Comparison of ENCODE assay signal across 9 cellular contexts in genomic region chr11:537622-538430, GRCh38. TPM values are rescaled to one million over a fixed set of nuclear protein-coding genes. Genes with fewer than 3 reads are reported as not detected.
DNase-seq lines count a peak whose midpoint lies in the region; ATAC-seq and TF ChIP-seq lines count a peak whose summit lies in the region.
"Had no signal": no experiment of that assay in that cellular context is flagged by ENCODE, and none has a peak within 500 bp of the region (broad histone marks: within the 10 kb centered on the region; RNA-seq: fewer than 3 reads in every experiment).

No MANE protein-coding gene starts in this region.

- peak overlapping the region; percentile 71 for H3K4ac ChIP-seq in IMR-90 (ENCODE audit: low read depth, low read length)

- no peaks in the 10 kb centered on the region for H3K9me3 Mint-ChIP-seq in natural killer cell treated with Interleukin-12 subunit alpha and Interleukin-12 subunit beta and Interleukin-15 and Interleukin-18, amount 100 ng/mL, for 72 hours

- BruUV-seq in IMR-90 (replicated peaks; lab: Mats Ljungman, UMichigan), result no TSS peak

- peak overlapping the region; percentile 49 for H3K9ac ChIP-seq in IMR-90 (ENCODE audit: low read depth, low read length)

- H3K27me3 ChIP-seq in IMR-90 (ENCODE audit: control insufficient read depth, insufficient read depth, low read length), result no peaks in the 10 kb centered on the region
- peaks cover 0 to 10% (median 0%) of the 10 kb centered on the region in 45 donors for H3K27me3 ChIP-seq in dorsolateral prefrontal cortex
- H3K27me3 ChIP-seq in gastroesophageal sphincter, result peaks cover 27% of the 10 kb centered on the region

- peak overlapping the region; percentile 75 for H2AK5ac ChIP-seq in IMR-90 (ENCODE audit: low read depth, low read length)

- H3K9me1 ChIP-seq in IMR-90 (ENCODE audit: insufficient read depth, low read length), result peaks cover 3% of the 10 kb centered on the region; the same call in 1 of the 2 replicates

- no peak for TF ChIP-seq POLR2A in IMR-90 (IDR thresholded peaks at IDR 0.05; ENCODE audit: low read depth, low read length)
- TF ChIP-seq POLR2A in gastroesophageal sphincter (IDR thresholded peaks at IDR 0.05), result no peak

- peaks cover 16% of the 10 kb centered on the region for H4K20me1 ChIP-seq in IMR-90 (ENCODE audit: insufficient read depth, low read length)

- H2BK20ac ChIP-seq in IMR-90 (ENCODE audit: low read depth, low read length), result peak overlapping the region; percentile 39; the same call in 1 of the 2 replicates

- H3K14ac ChIP-seq in IMR-90 (replicated peaks; ENCODE audit: low read depth, low read length), result peak overlapping the region; percentile 63

- DNase-seq in AG09309 (ENCODE audit: low read depth) (no peak), IMR-90 (no peak), dorsolateral prefrontal cortex (no peak), DMS153 treated with DMSO at 0.1 percent for 48 hours (lab: John Stamatoyannopoulos, UW; ENCODE audit: unreplicated experiment) (no peak), T1000 (lab: John Stamatoyannopoulos, UW) (no peak)
- no peak for DNase-seq in natural killer cell treated with Interleukin-12 subunit alpha and Interleukin-12 subunit beta and Interleukin-15 and Interleukin-18, amount 100 ng/mL, for 72 hours (ENCODE audit: low spot score)
- no peak for DNase-seq in stimulated activated CD4-positive, alpha-beta T cell treated with anti-CD3 and anti-CD28 coated beads, Interleukin-4, amount 100 ng/mL, for 1 hour
- DNase-seq: cerebellar nuclear complex had no signal

- H3K23ac ChIP-seq in IMR-90 (ENCODE audit: low read depth, low read length), result peak overlapping the region; percentile 45; the same call in 1 of the 2 replicates

- peak overlapping the region; percentile 15; the same call in 1 of the 2 replicates for H4K5ac ChIP-seq in IMR-90 (ENCODE audit: low read depth, low read length)

- peak overlapping the region; percentile 21 for H3K4me3 ChIP-seq in AG09309 (ENCODE audit: control insufficient read depth, low read depth, low read length)
- H3K4me3 ChIP-seq in IMR-90 (ENCODE audit: insufficient read depth, low read depth, low read length), result peak overlapping the region; percentile 34
- H3K4me3 ChIP-seq in dorsolateral prefrontal cortex, result peak overlapping the region in 56 of 59 donors; percentile 12 to 92 (median 82)
- peak overlapping the region in 1 of 2 donors; percentile 87 for H3K4me3 ChIP-seq in gastroesophageal sphincter

- H4K91ac ChIP-seq in IMR-90 (ENCODE audit: insufficient read depth, low read depth, low read length), result peak overlapping the region; percentile 72

- H3K4me3 Mint-ChIP-seq in natural killer cell treated with Interleukin-12 subunit alpha and Interleukin-12 subunit beta and Interleukin-15 and Interleukin-18, amount 100 ng/mL, for 72 hours, result peak overlapping the region; percentile 55

- peak overlapping the region; percentile 30 for H2BK120ac ChIP-seq in IMR-90 (ENCODE audit: low read depth, low read length)

- H2BK5ac ChIP-seq in IMR-90 (ENCODE audit: low read depth, low read length, poor library complexity, severe bottlenecking), result no peak overlapping the region

- H3K27me3 Mint-ChIP-seq in natural killer cell treated with Interleukin-12 subunit alpha and Interleukin-12 subunit beta and Interleukin-15 and Interleukin-18, amount 100 ng/mL, for 72 hours, result no peaks in the 10 kb centered on the region

- peak overlapping the region in 1 of 2 donors; percentile 33 for H3K27ac Mint-ChIP-seq in natural killer cell treated with Interleukin-12 subunit alpha and Interleukin-12 subunit beta and Interleukin-15 and Interleukin-18, amount 100 ng/mL, for 72 hours

- POLR2A ChIA-PET in IMR-90 (lab: Charles Lee; ENCODE audit: unreplicated experiment), result no interaction called here

- H3K36me3 Mint-ChIP-seq in natural killer cell treated with Interleukin-12 subunit alpha and Interleukin-12 subunit beta and Interleukin-15 and Interleukin-18, amount 100 ng/mL, for 72 hours, result no peaks in the 10 kb centered on the region

- peak overlapping the region; percentile 83 for H3K4me2 ChIP-seq in IMR-90 (ENCODE audit: low read depth, low read length)

- WGBS in IMR-90 (ENCODE audit: extremely low coverage in 2 of 2, insufficient read length in 1 of 2), 2 experiments, result 60% methylated on average over 3 of the region's 19 CpGs; no CpG with 5 or more reads in 1 of the 2 experiments
- no CpG with 5 or more reads among the region's 19 CpGs for WGBS in gastroesophageal sphincter (ENCODE audit: low coverage in 1 of 2), 2 donors

- H3K36me3 ChIP-seq in IMR-90 (ENCODE audit: control insufficient read depth, insufficient read depth, low read length), result peaks cover 8% of the 10 kb centered on the region; the same call in 1 of the 2 replicates
- peaks cover 0 to 12% of the 10 kb centered on the region in 2 donors for H3K36me3 ChIP-seq in gastroesophageal sphincter

- dilution Hi-C loops in IMR-90 (cut with HindIII; ENCODE audit: low sequenced_read_pairs, unreplicated experiment), result no loop called here

- peak overlapping the region; percentile 50 to 83; a peak in 3 of 4 replicates for H4K8ac ChIP-seq in IMR-90 (ENCODE audit: low read depth in 2 of 2, low read length in 2 of 2)

- H3K4me1 ChIP-seq in IMR-90 (ENCODE audit: control insufficient read depth, insufficient read depth, low read length) (peaks cover 16% of the 10 kb centered on the region), gastroesophageal sphincter (peaks cover 0 to 45% (median 30%) of the 10 kb centered on the region in 3 donors)

- in situ Hi-C loops in IMR-90 (cut with MboI; ENCODE audit: low sequenced_read_pairs), result no loop called here

- intact Hi-C loops in IMR-90 (cut with micrococcal nuclease), result no loop called here
- intact Hi-C loops in dorsolateral prefrontal cortex (cut with DNase I), result no loop called here

- H3K27ac ChIP-seq in IMR-90 (ENCODE audit: insufficient read depth, low read length) (peak overlapping the region; percentile 6; the same call in 1 of the 2 replicates), dorsolateral prefrontal cortex (peak overlapping the region in 7 of 59 donors; percentile 18 to 91 (median 40)), gastroesophageal sphincter (no peak overlapping the region)

- CTCF ChIA-PET in IMR-90 (lab: Yijun Ruan, JAX), result no interaction called here

- ATAC-seq in IMR-90 (ENCODE audit: low read depth) (no peak), gastroesophageal sphincter (no peak)
- ATAC-seq in natural killer cell treated with Interleukin-12 subunit alpha and Interleukin-12 subunit beta and Interleukin-15 and Interleukin-18, amount 100 ng/mL, for 72 hours, result no peak

- H3K9me3 ChIP-seq in IMR-90 (ENCODE audit: control insufficient read depth, insufficient read depth, low read length), result no peaks in the 10 kb centered on the region
- no peaks in the 10 kb centered on the region for H3K9me3 ChIP-seq in gastroesophageal sphincter

- H2AK9ac ChIP-seq in IMR-90 (replicated peaks; ENCODE audit: low read depth, low read length, poor library complexity), result peak overlapping the region; percentile 53

- H3K4me1 Mint-ChIP-seq in natural killer cell treated with Interleukin-12 subunit alpha and Interleukin-12 subunit beta and Interleukin-15 and Interleukin-18, amount 100 ng/mL, for 72 hours (ENCODE audit: low read depth in 2 of 2), result peaks cover 5 to 10% of the 10 kb centered on the region in 2 donors

- H3K79me1 ChIP-seq in IMR-90 (ENCODE audit: low read depth in 1 of 2, low read length in 2 of 2), result peaks cover 3 to 20% of the 10 kb centered on the region in 2 experiments; a peak in 3 of 4 replicates

- TF ChIP-seq EP300 in gastroesophageal sphincter (IDR thresholded peaks at IDR 0.05), result no peak

- peak overlapping the region; percentile 94 for H2AFZ ChIP-seq in IMR-90 (replicated peaks; ENCODE audit: low read length, poor library complexity)

- no peak for TF ChIP-seq CTCF in AG09309 (IDR thresholded peaks at IDR 0.05; ENCODE audit: control insufficient read depth, insufficient read depth, low read depth, low read length, missing control alignments)
- TF ChIP-seq CTCF in IMR-90 (conservative IDR thresholded peaks at IDR 0.05; ENCODE audit: low read depth, low read length), result no peak
- no peak for TF ChIP-seq CTCF in dorsolateral prefrontal cortex (IDR thresholded peaks at IDR 0.05 in 54 of 56, conservative IDR thresholded peaks at IDR 0.05 in 2 of 56; ENCODE audit: low read depth in 1 of 56, partially characterized antibody in 56 of 56)
- TF ChIP-seq CTCF in gastroesophageal sphincter (IDR thresholded peaks at IDR 0.05), result no peak

- no peak overlapping the region; the same call in 1 of the 2 replicates for H3K18ac ChIP-seq in IMR-90 (ENCODE audit: low read depth, low read length)

- H2BK15ac ChIP-seq in IMR-90 (ENCODE audit: low read depth, low read length), result peak overlapping the region; percentile 46; the same call in 1 of the 3 replicates

- peak overlapping the region; percentile 36; the same call in 1 of the 2 replicates for H3K56ac ChIP-seq in IMR-90 (ENCODE audit: extremely low read depth, insufficient read depth, low read length)

- no peak for TF ChIP-seq RAD21 in IMR-90 (IDR thresholded peaks at IDR 0.05; ENCODE audit: low read length)

RNA-seq across cellular contexts. Expression of gene LRRC56, which starts 0.5 kb away (rescaled TPM):
- total RNA-seq in IMR-90 (2012; rRNA removed) (0.28 and 0.36 TPM in 2 replicates), dorsolateral prefrontal cortex (1 to 10 TPM; 1.5 to 6.7 (median 3.8) TPM), gastroesophageal sphincter (under 1 TPM in 3 of 4 donors, not detected in 1; 0.13 to 0.69 (median 0.20) TPM)
- polyA plus RNA-seq in IMR-90 (2012; rRNA removed), result 1.3 and 1.7 TPM in 2 replicates
- polyA plus RNA-seq in IMR-90 (2012; cell fraction: cytosol; rRNA removed), result 0.73 and 1.4 TPM in 2 replicates
- 5.4 and 11.7 TPM in 2 replicates for polyA plus RNA-seq in IMR-90 (2012; cell fraction: nucleus; rRNA removed; ENCODE audit: low replicate concordance)
- total RNA-seq in natural killer cell treated with Interleukin-12 subunit alpha and Interleukin-12 subunit beta and Interleukin-15 and Interleukin-18, amount 100 ng/mL, for 72 hours, result 1 to 10 TPM in 1 of 2 donors, under 1 TPM in 1; 0.98 to 1.8 TPM

RNA-seq across cellular contexts. Expression of gene HRAS, which starts 2.5 kb away (rescaled TPM):
- total RNA-seq in IMR-90 (2012; rRNA removed) (99.4 and 108 TPM in 2 replicates), dorsolateral prefrontal cortex (100 to 1,000 TPM in 19 of 120 experiments, 10 to 100 TPM in 101; 50.7 to 122 (median 86.8) TPM), gastroesophageal sphincter (10 to 100 TPM; 41.1 to 68.0 (median 53.8) TPM)
- polyA plus RNA-seq in IMR-90 (2012; rRNA removed), result 123 and 154 TPM in 2 replicates
- 122 and 126 TPM in 2 replicates for polyA plus RNA-seq in IMR-90 (2012; cell fraction: cytosol; rRNA removed)
- 101 and 217 TPM in 2 replicates for polyA plus RNA-seq in IMR-90 (2012; cell fraction: nucleus; rRNA removed; ENCODE audit: low replicate concordance)
- total RNA-seq in natural killer cell treated with Interleukin-12 subunit alpha and Interleukin-12 subunit beta and Interleukin-15 and Interleukin-18, amount 100 ng/mL, for 72 hours, result 10 to 100 TPM; 33.6 to 83.5 TPM

RNA-seq across cellular contexts. Expression of gene LMNTD2, which starts 22.7 kb away (rescaled TPM):
- total RNA-seq in IMR-90 (2012; rRNA removed), result 0.18 and 0.28 TPM in 2 replicates
- 1.3 and 2.5 TPM in 2 replicates for polyA plus RNA-seq in IMR-90 (2012; rRNA removed)
- 1.1 and 1.7 TPM in 2 replicates for polyA plus RNA-seq in IMR-90 (2012; cell fraction: cytosol; rRNA removed)
- 22.0 and 37.2 TPM in 2 replicates for polyA plus RNA-seq in IMR-90 (2012; cell fraction: nucleus; rRNA removed; ENCODE audit: low replicate concordance)
- total RNA-seq in dorsolateral prefrontal cortex, result 1 to 10 TPM in 17 of 120 experiments, under 1 TPM in 67, not detected in 36; 0.20 to 2.8 (median 0.70) TPM
- total RNA-seq in natural killer cell treated with Interleukin-12 subunit alpha and Interleukin-12 subunit beta and Interleukin-15 and Interleukin-18, amount 100 ng/mL, for 72 hours, result 1 to 10 TPM; 1.1 to 2.1 TPM
- 1 to 10 TPM in 3 of 4 donors, under 1 TPM in 1; 0.81 to 2.1 (median 1.1) TPM for total RNA-seq in gastroesophageal sphincter

RNA-seq across cellular contexts. Expression of gene RASSF7, which starts 22.9 kb away (rescaled TPM):
- 6.8 and 6.9 TPM in 2 replicates for total RNA-seq in IMR-90 (2012; rRNA removed)
- polyA plus RNA-seq in IMR-90 (2012; rRNA removed), result 18.5 and 24.2 TPM in 2 replicates
- 22.9 and 28.1 TPM in 2 replicates for polyA plus RNA-seq in IMR-90 (2012; cell fraction: cytosol; rRNA removed)
- polyA plus RNA-seq in IMR-90 (2012; cell fraction: nucleus; rRNA removed; ENCODE audit: low replicate concordance), result 66.1 and 134 TPM in 2 replicates
- total RNA-seq in dorsolateral prefrontal cortex, result 10 to 100 TPM in 34 of 120 experiments, 1 to 10 TPM in 86; 4.1 to 15.0 (median 8.8) TPM
- total RNA-seq in natural killer cell treated with Interleukin-12 subunit alpha and Interleukin-12 subunit beta and Interleukin-15 and Interleukin-18, amount 100 ng/mL, for 72 hours, result 10 to 100 TPM; 13.3 to 22.9 TPM
- 10 to 100 TPM in 2 of 4 donors, 1 to 10 TPM in 2; 3.4 to 12.5 (median 8.6) TPM for total RNA-seq in gastroesophageal sphincter

RNA-seq across cellular contexts. Expression of gene RNH1, which starts 30.8 kb away (rescaled TPM):
- total RNA-seq in IMR-90 (2012; rRNA removed) (138 and 143 TPM in 2 replicates), dorsolateral prefrontal cortex (100 to 1,000 TPM in 68 of 120 experiments, 10 to 100 TPM in 52; 67.4 to 242 (median 102) TPM), gastroesophageal sphincter (100 to 1,000 TPM; 243 to 354 (median 264) TPM)
- 238 and 247 TPM in 2 replicates for polyA plus RNA-seq in IMR-90 (2012; rRNA removed)
- 157 and 265 TPM in 2 replicates for polyA plus RNA-seq in IMR-90 (2012; cell fraction: cytosol; rRNA removed)
- 135 and 414 TPM in 2 replicates for polyA plus RNA-seq in IMR-90 (2012; cell fraction: nucleus; rRNA removed; ENCODE audit: low replicate concordance)
- 100 to 1,000 TPM in 1 of 2 donors, 10 to 100 TPM in 1; 89.2 to 113 TPM for total RNA-seq in natural killer cell treated with Interleukin-12 subunit alpha and Interleukin-12 subunit beta and Interleukin-15 and Interleukin-18, amount 100 ng/mL, for 72 hours
